ENCODE assay signal across 13 cellular contexts in genomic region chr9:1759009-1759408, GRCh38.
A peak's percentile ranks its signal among the peaks of the same experiment; 100 is the strongest.
DNase-seq lines count a peak whose midpoint lies in the region; ATAC-seq and TF ChIP-seq lines count a peak whose summit lies in the region.
"Had no signal": no experiment of that assay in that cellular context is flagged by ENCODE, and none has a peak within 500 bp of the region (broad histone marks: within the 10 kb centered on the region; RNA-seq: fewer than 3 reads in every experiment).

No MANE protein-coding gene starts in this region.

- DNase-seq in DMS 273 (lab: John Stamatoyannopoulos, UW; ENCODE audit: unreplicated experiment) (peak; percentile 5), DMS 273 treated with DMSO at 0.1 percent for 48 hours (lab: John Stamatoyannopoulos, UW) (no peak), brain microvascular endothelial cell (no peak), NCI-H2196 treated with DMSO at 0.1 percent for 48 hours (lab: John Stamatoyannopoulos, UW; ENCODE audit: unreplicated experiment) (no peak)
- no peak for DNase-seq in CD8-positive, alpha-beta T cell
- DNase-seq: cerebellar nuclear complex, kidney, NCI-H1694 treated with DMSO at 0.1 percent for 48 hours had no signal

- H3K27ac ChIP-seq in CD8-positive, alpha-beta T cell (ENCODE audit: low read depth, low read length), result no peak overlapping the region
- H3K27ac ChIP-seq in brain microvascular endothelial cell, result no peak overlapping the region
- H3K27ac ChIP-seq: 22Rv1 had no signal

- no peak overlapping the region for H3K4me3 ChIP-seq in CD8-positive, alpha-beta T cell (ENCODE audit: low read depth, low read length)
- H3K4me3 ChIP-seq in brain microvascular endothelial cell (ENCODE audit: low read depth, low read length), result no peak overlapping the region

- CTCF ChIA-PET in CD8-positive, alpha-beta T cell (lab: Charles Lee), result no interaction called here

- no peaks in the 10 kb centered on the region for H3K27me3 Mint-ChIP-seq in stimulated activated memory B cell treated with anti-CD40 and anti-IgM and Interleukin-4, amounts not matched to agents 10 μg/mL and 1 μg/mL and 100 μg/mL, for 72 hours
- H3K27me3 Mint-ChIP-seq in CD8-positive, alpha-beta T cell (ENCODE audit: low read depth), result no peaks in the 10 kb centered on the region

- no peak overlapping the region for H3K27ac Mint-ChIP-seq in stimulated activated memory B cell treated with anti-CD40 and anti-IgM and Interleukin-4, amounts not matched to agents 10 μg/mL and 1 μg/mL and 100 μg/mL, for 72 hours
- no peak overlapping the region for H3K27ac Mint-ChIP-seq in CD8-positive, alpha-beta T cell

- H3K9me3 ChIP-seq in CD8-positive, alpha-beta T cell (ENCODE audit: low read length), result no peaks in the 10 kb centered on the region

- no peaks in the 10 kb centered on the region for H3K27me3 ChIP-seq in CD8-positive, alpha-beta T cell (ENCODE audit: insufficient read depth, low read length)
- H3K27me3 ChIP-seq in brain microvascular endothelial cell (replicated peaks), result no peaks in the 10 kb centered on the region

- in situ Hi-C loops in brain microvascular endothelial cell (cut with HindIII; ENCODE audit: low pct_ligation_motif_present, low sequenced_read_pairs), result no loop called here

- H3K4me1 ChIP-seq in CD8-positive, alpha-beta T cell (ENCODE audit: insufficient read depth, low read length), result no peaks in the 10 kb centered on the region

- TF ChIP-seq CTCF in CD8-positive, alpha-beta T cell (IDR thresholded peaks at IDR 0.05), result no peak
- no peak for TF ChIP-seq CTCF in brain microvascular endothelial cell (IDR thresholded peaks at IDR 0.05; ENCODE audit: low read depth, low read length, missing control alignments)

- peak overlapping the region; percentile 18 for H3K4me3 Mint-ChIP-seq in stimulated activated memory B cell treated with anti-CD40 and anti-IgM and Interleukin-4, amounts not matched to agents 10 μg/mL and 1 μg/mL and 100 μg/mL, for 72 hours
- no peak overlapping the region for H3K4me3 Mint-ChIP-seq in CD8-positive, alpha-beta T cell
- H3K4me3 Mint-ChIP-seq: neural crest cell had no signal

- H3K9me3 Mint-ChIP-seq in stimulated activated memory B cell treated with anti-CD40 and anti-IgM and Interleukin-4, amounts not matched to agents 10 μg/mL and 1 μg/mL and 100 μg/mL, for 72 hours, result no peaks in the 10 kb centered on the region
- no peaks in the 10 kb centered on the region for H3K9me3 Mint-ChIP-seq in CD8-positive, alpha-beta T cell
- H3K9me3 Mint-ChIP-seq: neural crest cell had no signal

- intact Hi-C loops in CD8-positive, alpha-beta T cell (cut with DNase I, micrococcal nuclease), result no loop called here

- H3K36me3 Mint-ChIP-seq in stimulated activated memory B cell treated with anti-CD40 and anti-IgM and Interleukin-4, amounts not matched to agents 10 μg/mL and 1 μg/mL and 100 μg/mL, for 72 hours, result no peaks in the 10 kb centered on the region
- no peaks in the 10 kb centered on the region for H3K36me3 Mint-ChIP-seq in CD8-positive, alpha-beta T cell

- POLR2A ChIA-PET in CD8-positive, alpha-beta T cell (lab: Charles Lee), result no interaction called here

- H3K36me3 ChIP-seq in CD8-positive, alpha-beta T cell (ENCODE audit: insufficient read depth, low read length), result no peaks in the 10 kb centered on the region
- no peaks in the 10 kb centered on the region for H3K36me3 ChIP-seq in brain microvascular endothelial cell (replicated peaks)

- H3K4me1 Mint-ChIP-seq in stimulated activated memory B cell treated with anti-CD40 and anti-IgM and Interleukin-4, amounts not matched to agents 10 μg/mL and 1 μg/mL and 100 μg/mL, for 72 hours, result peaks cover 6% of the 10 kb centered on the region
- H3K4me1 Mint-ChIP-seq in CD8-positive, alpha-beta T cell (ENCODE audit: low read depth), result no peaks in the 10 kb centered on the region
- H3K4me1 Mint-ChIP-seq: neural crest cell had no signal

- ATAC-seq in GM21786 (IDR thresholded peaks at IDR 0.05; ENCODE audit: unreplicated experiment) (peak; percentile 73), HG03521 (IDR thresholded peaks at IDR 0.05; ENCODE audit: unreplicated experiment) (peak; percentile 78)
- ATAC-seq in stimulated activated memory B cell treated with anti-CD40 and anti-IgM and Interleukin-4, amounts not matched to agents 10 μg/mL and 1 μg/mL and 100 μg/mL, for 72 hours, result peak; percentile 78
- no peak for ATAC-seq in CD8-positive, alpha-beta T cell
